Comparison of ENCODE assay signal across 14 cellular contexts in the genomic region with DNA sequence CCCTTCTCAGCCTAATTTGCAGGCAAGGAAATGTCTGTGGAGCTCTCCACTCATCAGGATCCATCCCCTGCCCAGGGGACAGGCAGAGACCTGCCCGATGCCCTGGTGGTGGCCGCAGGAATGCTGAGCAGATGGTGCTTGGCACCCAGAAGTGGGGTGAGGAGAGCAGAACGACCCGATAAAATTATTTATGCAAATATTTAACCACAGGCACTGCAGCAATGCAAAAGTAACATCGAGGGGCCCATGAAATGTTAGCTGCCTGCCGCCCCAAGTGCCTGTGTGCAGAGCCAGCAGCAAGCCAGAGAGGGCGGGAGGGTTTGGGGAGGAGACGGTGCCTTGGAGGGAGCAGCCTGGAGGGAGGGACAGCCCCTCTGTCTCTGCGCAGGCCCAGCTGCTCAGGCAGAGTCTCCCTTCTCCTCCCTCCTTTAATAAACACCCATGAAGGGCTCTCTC.
DNase-seq lines count a peak whose midpoint lies in the region; ATAC-seq and TF ChIP-seq lines count a peak whose summit lies in the region.
"Had no signal": no experiment of that assay in that cellular context is flagged by ENCODE, and none has a peak within 500 bp of the region (broad histone marks: within the 10 kb centered on the region; RNA-seq: fewer than 3 reads in every experiment).

No MANE protein-coding gene starts in this region.

- H3K4me3 Mint-ChIP-seq in neural progenitor cell (no peak overlapping the region), T-cell (no peak overlapping the region)
- H3K4me3 Mint-ChIP-seq: activated CD4-positive, alpha-beta memory T cell treated with anti-CD3 and anti-CD28 coated beads, Interleukin-2, amount 10 ng/mL, durations not matched to agents 7 days and 5 days; central memory CD8-positive, alpha-beta T cell had no signal

- H3K9me3 Mint-ChIP-seq in neural progenitor cell: no peaks in the 10 kb centered on the region
- H3K9me3 Mint-ChIP-seq in T-cell: no peaks in the 10 kb centered on the region
- H3K9me3 Mint-ChIP-seq: activated CD4-positive, alpha-beta memory T cell treated with anti-CD3 and anti-CD28 coated beads, Interleukin-2, amount 10 ng/mL, durations not matched to agents 7 days and 5 days; central memory CD8-positive, alpha-beta T cell had no signal

- H3K36me3 ChIP-seq in neural progenitor cell: no peaks in the 10 kb centered on the region
- H3K36me3 ChIP-seq: sigmoid colon had no signal

- H3K36me3 Mint-ChIP-seq in neural progenitor cell (no peaks in the 10 kb centered on the region), T-cell (no peaks in the 10 kb centered on the region)

- H3K4me1 Mint-ChIP-seq in neural progenitor cell (peaks cover 37% of the 10 kb centered on the region), T-cell (no peaks in the 10 kb centered on the region)
- H3K4me1 Mint-ChIP-seq: activated CD4-positive, alpha-beta memory T cell treated with anti-CD3 and anti-CD28 coated beads, Interleukin-2, amount 10 ng/mL, durations not matched to agents 7 days and 5 days; central memory CD8-positive, alpha-beta T cell had no signal

- ATAC-seq in T-cell (replicated peaks in 1 of 4) (no peak), GM19328 (IDR thresholded peaks at IDR 0.05; ENCODE audit: unreplicated experiment) (no peak)
- ATAC-seq: PC-3 had no signal

- H3K27ac ChIP-seq in RWPE1 (peak overlapping the region; percentile 64), neural progenitor cell (no peak overlapping the region)
- H3K27ac ChIP-seq: sigmoid colon had no signal

- no peaks in the 10 kb centered on the region for H3K79me2 ChIP-seq in neural progenitor cell (ENCODE audit: low read depth)

- H3K9me3 ChIP-seq in neural progenitor cell (ENCODE audit: low read depth): no peaks in the 10 kb centered on the region
- H3K9me3 ChIP-seq: sigmoid colon had no signal

- no peak overlapping the region for H3K4me2 ChIP-seq in neural progenitor cell

- H3K27ac Mint-ChIP-seq in neural progenitor cell (peak overlapping the region; percentile 87), T-cell (no peak overlapping the region)
- H3K27ac Mint-ChIP-seq: activated CD4-positive, alpha-beta memory T cell treated with anti-CD3 and anti-CD28 coated beads, Interleukin-2, amount 10 ng/mL, durations not matched to agents 7 days and 5 days had no signal

- POLR2A ChIA-PET in RWPE1 (lab: Yijun Ruan, JAX; ENCODE audit: low non-redundant PET): no interaction called here
- POLR2A ChIA-PET in T-cell (lab: Charles Lee): no interaction called here

- no peak overlapping the region for H3K4me3 ChIP-seq in neural progenitor cell
- H3K4me3 ChIP-seq: sigmoid colon had no signal

- peak; percentile 96 for DNase-seq in DMS79 treated with DMSO at 0.1 percent for 48 hours (lab: John Stamatoyannopoulos, UW)
- DNase-seq in NCI-H187 (lab: John Stamatoyannopoulos, UW): peak; percentile 20 to 37
- peak; percentile 73 for DNase-seq in RWPE1 (ENCODE audit: low spot score)
- DNase-seq in neural progenitor cell (ENCODE audit: low spot score): no peak
- no peak for DNase-seq in HPDE6-E6E7 (ENCODE audit: extremely low spot score)
- no peak for DNase-seq in T-cell
- DNase-seq in MV-4-11 (lab: John Stamatoyannopoulos, UW): no peak
- DNase-seq: activated CD4-positive, alpha-beta memory T cell treated with anti-CD3 and anti-CD28 coated beads, Interleukin-2, amount 10 ng/mL, durations not matched to agents 7 days and 5 days; effector memory CD4-positive, alpha-beta T cell; NCI-H226; PC-3; sigmoid colon had no signal

- TF ChIP-seq CTCF in RWPE1 (conservative IDR thresholded peaks at IDR 0.05; ENCODE audit: low read depth) (no peak), neural progenitor cell (IDR thresholded peaks at IDR 0.05) (no peak)

- no peak overlapping the region for H2AFZ ChIP-seq in neural progenitor cell (replicated peaks)

- peaks cover 13% of the 10 kb centered on the region for H3K4me1 ChIP-seq in neural progenitor cell
- H3K4me1 ChIP-seq: sigmoid colon had no signal

- H3K9ac ChIP-seq in neural progenitor cell: no peak overlapping the region

- CTCF ChIA-PET in RWPE1 (lab: Yijun Ruan, JAX) (interaction anchor here (0.9 kb wide), 1 partner anchor 12 kb away, joined by 3 read pairs; no protein-coding TSS in a partner anchor), T-cell (lab: Charles Lee) (no interaction called here)

- H3F3A ChIP-seq in neural progenitor cell (ENCODE audit: low read depth): peaks cover 8% of the 10 kb centered on the region

- H3K27me3 ChIP-seq in neural progenitor cell: no peaks in the 10 kb centered on the region

- H4K20me1 ChIP-seq in neural progenitor cell (ENCODE audit: low read depth): no peaks in the 10 kb centered on the region

- H3K27me3 Mint-ChIP-seq in neural progenitor cell (ENCODE audit: insufficient read depth, low read depth) (peaks cover 10% of the 10 kb centered on the region), T-cell (peaks cover 0 to 4% of the 10 kb centered on the region in 2 donors)
- H3K27me3 Mint-ChIP-seq: central memory CD8-positive, alpha-beta T cell had no signal

Comparison
In these comparisons a context has a peak if more than half of its experiments do, and no peak if none do; other contexts are left out.
1. DNase-seq: peak in DMS79 treated with DMSO at 0.1 percent for 48 hours (single experiment), NCI-H187 (2 of 2) and RWPE1 (single experiment); none in neural progenitor cell (single experiment), HPDE6-E6E7 (single experiment), T-cell (0 of 34) and MV-4-11 (single experiment).